Comparison of ENCODE assay signal across 25 cellular contexts in the genomic region with DNA sequence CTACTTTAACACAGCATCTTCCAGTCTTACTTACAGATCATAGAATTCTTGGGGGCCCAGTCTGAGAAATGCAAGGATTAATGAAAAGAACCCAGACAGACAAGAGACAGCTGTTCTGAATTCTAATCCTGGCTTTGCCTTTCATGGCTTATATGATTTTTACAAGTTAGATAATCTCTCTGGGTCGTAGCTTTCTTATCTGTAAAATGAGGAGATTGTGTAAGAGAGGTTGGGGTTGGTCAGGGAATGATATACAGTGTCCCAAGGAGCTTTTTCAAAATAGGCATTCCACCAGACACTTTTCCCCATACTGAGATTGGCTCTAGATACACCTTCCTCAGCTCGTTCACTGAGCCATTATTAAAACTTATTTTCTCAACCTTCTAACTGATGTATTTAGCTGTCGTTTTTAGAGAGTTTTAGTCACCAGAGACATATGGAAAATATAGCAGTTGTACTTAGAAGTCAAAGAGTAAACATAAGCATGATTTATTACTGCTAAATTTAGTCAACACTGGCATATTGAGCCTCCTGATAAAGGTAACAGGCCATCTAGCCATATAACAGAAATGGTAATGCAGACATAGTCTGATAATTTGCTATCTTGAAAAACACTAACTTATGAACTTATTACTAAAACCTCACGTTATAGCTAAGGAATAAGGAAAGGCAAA.
"Had no signal": no experiment of that assay in that cellular context is flagged by ENCODE, and none has a peak within 500 bp of the region (broad histone marks: within the 10 kb centered on the region; RNA-seq: fewer than 3 reads in every experiment).

No MANE protein-coding gene starts in this region.

- H3K9me3 ChIP-seq: adrenal gland, gastrocnemius medialis, neutrophil, ovary, prostate gland, right atrium auricular region, thyroid gland had no signal

- H3K27ac Mint-ChIP-seq: activated CD4-positive, alpha-beta memory T cell treated with anti-CD3 and anti-CD28 coated beads, Interleukin-2, amount 10 ng/mL, durations not matched to agents 7 days and 5 days; activated CD4-positive, alpha-beta T cell treated with anti-CD3 and anti-CD28 coated beads, Interleukin-2, amount 10 ng/mL, durations not matched to agents 24 days and 14 days; activated naive CD4-positive, alpha-beta T cell treated with anti-CD3 and anti-CD28 coated beads, Interleukin-2, amount 50 U/mL, for 72 hours; activated T-helper 1 cell treated with anti-CD3 and anti-CD28 coated beads, Interleukin-12 subunit alpha, Interleukin-12 subunit beta, Interleukin-2, Interleukin-4 antibody, amounts not matched to agents 30 ng/mL and 10 ng/mL and 1 ng/mL, durations not matched to agents 14 hours and 24 hours and 36 hours; memory B cell had no signal

- H3K4me1 ChIP-seq: adrenal gland, gastrocnemius medialis, prostate gland, right atrium auricular region, thyroid gland had no signal

- H3K9me3 Mint-ChIP-seq: activated CD4-positive, alpha-beta memory T cell treated with anti-CD3 and anti-CD28 coated beads, Interleukin-2, amount 10 ng/mL, durations not matched to agents 7 days and 5 days; activated CD4-positive, alpha-beta T cell treated with anti-CD3 and anti-CD28 coated beads, Interleukin-2, amount 10 ng/mL, durations not matched to agents 24 days and 14 days had no signal

- H3K4me3 ChIP-seq: adrenal gland, gastrocnemius medialis, ovary, prostate gland, right atrium auricular region, thyroid gland had no signal

- H3K36me3 ChIP-seq: adrenal gland, gastrocnemius medialis, neutrophil, ovary, prostate gland, right atrium auricular region, thyroid gland had no signal

- H3K4me3 Mint-ChIP-seq: activated CD4-positive, alpha-beta memory T cell treated with anti-CD3 and anti-CD28 coated beads, Interleukin-2, amount 10 ng/mL, durations not matched to agents 7 days and 5 days; activated CD4-positive, alpha-beta T cell treated with anti-CD3 and anti-CD28 coated beads, Interleukin-2, amount 10 ng/mL, durations not matched to agents 24 days and 14 days; activated T-helper 1 cell treated with anti-CD3 and anti-CD28 coated beads, Interleukin-12 subunit alpha, Interleukin-12 subunit beta, Interleukin-2, Interleukin-4 antibody, amounts not matched to agents 30 ng/mL and 10 ng/mL and 1 ng/mL, durations not matched to agents 14 hours and 24 hours and 36 hours; memory B cell; nephron had no signal

- ATAC-seq: activated naive CD4-positive, alpha-beta T cell treated with anti-CD3 and anti-CD28 coated beads, Interleukin-2, amount 50 U/mL, for 72 hours; gastrocnemius medialis; left cardiac atrium; stimulated activated naive CD8-positive, alpha-beta T cell treated with anti-CD3 and anti-CD28 coated beads, Interleukin-15, Interleukin-2, amounts not matched to agents 100 U/mL and 50 U/mL, for 24 hours had no signal

- H3K27me3 ChIP-seq: adrenal gland, gastrocnemius medialis, neutrophil, ovary, right atrium auricular region, thyroid gland had no signal

- H3K27me3 Mint-ChIP-seq: activated CD4-positive, alpha-beta memory T cell treated with anti-CD3 and anti-CD28 coated beads, Interleukin-2, amount 10 ng/mL, durations not matched to agents 7 days and 5 days; activated CD4-positive, alpha-beta T cell treated with anti-CD3 and anti-CD28 coated beads, Interleukin-2, amount 10 ng/mL, durations not matched to agents 24 days and 14 days; memory B cell had no signal

- H3K4me1 Mint-ChIP-seq: activated CD4-positive, alpha-beta memory T cell treated with anti-CD3 and anti-CD28 coated beads, Interleukin-2, amount 10 ng/mL, durations not matched to agents 7 days and 5 days; activated CD4-positive, alpha-beta T cell treated with anti-CD3 and anti-CD28 coated beads, Interleukin-2, amount 10 ng/mL, durations not matched to agents 24 days and 14 days; memory B cell had no signal

- DNase-seq: activated CD4-positive, alpha-beta memory T cell treated with anti-CD3 and anti-CD28 coated beads, Interleukin-2, amount 10 ng/mL, durations not matched to agents 7 days and 5 days; activated CD4-positive, alpha-beta T cell treated with anti-CD3 and anti-CD28 coated beads, Interleukin-2, amount 10 ng/mL, durations not matched to agents 24 days and 14 days; activated CD4-positive, CD25-positive, alpha-beta regulatory T cell; activated gamma-delta T cell; adrenal gland; central memory CD4-positive, alpha-beta T cell; dermis blood vessel endothelial cell; effector CD8-positive, alpha-beta T cell; gastrocnemius medialis; head of caudate nucleus; islet precursor cell; left cardiac atrium; ovary; stimulated activated CD4-positive, alpha-beta T cell treated with anti-CD3 and anti-CD28 coated beads, Interleukin-12 subunit alpha, Interleukin-12 subunit beta, amount 100 ng/mL, for 4 hours; stimulated activated CD4-positive, alpha-beta T cell treated with anti-CD3 and anti-CD28 coated beads, Interleukin-4, amount 100 ng/mL, for 4 hours; stimulated activated naive CD8-positive, alpha-beta T cell treated with anti-CD3 and anti-CD28 coated beads, Interleukin-15, Interleukin-2, amounts not matched to agents 100 U/mL and 50 U/mL, for 24 hours; T-helper 9 cell; thyroid gland had no signal

- H3K27ac ChIP-seq: adrenal gland, gastrocnemius medialis, neutrophil, ovary, prostate gland, right atrium auricular region, thyroid gland had no signal
